In genomic region chr18:49044898-49045297, GRCh38 we compare ENCODE assay signal across 27 cellular contexts.
DNase-seq lines count a peak whose midpoint lies in the region; ATAC-seq, FAIRE-seq and TF ChIP-seq lines count a peak whose summit lies in the region.
"Had no signal": no experiment of that assay in that cellular context is flagged by ENCODE, and none has a peak within 500 bp of the region (broad histone marks: within the 10 kb centered on the region; RNA-seq: fewer than 3 reads in every experiment).

No MANE protein-coding gene starts in this region.

- FAIRE-seq in small intestine (lab: Jason Lieb, UNC): no peak
- FAIRE-seq: A204.1, GM12878 had no signal

- intact Hi-C loops in activated naive CD4-positive, alpha-beta T cell treated with anti-CD3 and anti-CD28 coated beads for 36 hours (cut with micrococcal nuclease): no loop called here

- peaks cover 13% of the 10 kb centered on the region for H3K36me3 Mint-ChIP-seq in T-helper 17 cell (ENCODE audit: low read depth)
- peaks cover 14% of the 10 kb centered on the region for H3K36me3 Mint-ChIP-seq in endodermal cell (ENCODE audit: low read depth)
- H3K36me3 Mint-ChIP-seq in naive thymus-derived CD8-positive, alpha-beta T cell: peaks cover 29 to 52% (median 48%) of the 10 kb centered on the region in 3 donors
- H3K36me3 Mint-ChIP-seq in activated naive CD4-positive, alpha-beta T cell treated with anti-CD3 and anti-CD28 coated beads for 36 hours (ENCODE audit: low read depth): peaks cover 25% of the 10 kb centered on the region

- POLR2A ChIA-PET in naive thymus-derived CD8-positive, alpha-beta T cell (lab: Charles Lee): no interaction called here

- no peak overlapping the region for H3K9ac ChIP-seq in DND-41 (ENCODE audit: low read depth, low read length)
- H3K9ac ChIP-seq in endodermal cell (ENCODE audit: extremely low read depth, low read length, poor library complexity, severe bottlenecking): no peak overlapping the region

- H3K4me1 ChIP-seq in DND-41 (ENCODE audit: insufficient read depth, low read length): peaks cover 17% of the 10 kb centered on the region
- H3K4me1 ChIP-seq in endodermal cell (ENCODE audit: control insufficient read depth, insufficient read depth, low read length): no peaks in the 10 kb centered on the region
- H3K4me1 ChIP-seq in small intestine (ENCODE audit: control insufficient read depth in 2 of 2, insufficient read depth in 1 of 2, low read depth in 1 of 2, low read length in 1 of 2): peaks cover 0 to 1% of the 10 kb centered on the region in 2 donors
- H3K4me1 ChIP-seq: SJCRH30 had no signal

- H3K27me3 Mint-ChIP-seq in T-helper 17 cell (no peaks in the 10 kb centered on the region), endodermal cell (ENCODE audit: insufficient read depth) (no peaks in the 10 kb centered on the region)
- no peaks in the 10 kb centered on the region for H3K27me3 Mint-ChIP-seq in naive thymus-derived CD8-positive, alpha-beta T cell
- H3K27me3 Mint-ChIP-seq in activated naive CD4-positive, alpha-beta T cell treated with anti-CD3 and anti-CD28 coated beads for 36 hours (ENCODE audit: low read depth): no peaks in the 10 kb centered on the region
- H3K27me3 Mint-ChIP-seq: CD4-positive, alpha-beta memory T cell had no signal

- CTCF ChIA-PET in activated naive CD4-positive, alpha-beta T cell treated with anti-CD3 and anti-CD28 coated beads for 36 hours (lab: Charles Lee): no interaction called here

- H3K4me3 Mint-ChIP-seq in T-helper 17 cell: no peak overlapping the region
- H3K4me3 Mint-ChIP-seq in endodermal cell: no peak overlapping the region
- no peak overlapping the region for H3K4me3 Mint-ChIP-seq in naive thymus-derived CD8-positive, alpha-beta T cell
- H3K4me3 Mint-ChIP-seq in activated naive CD4-positive, alpha-beta T cell treated with anti-CD3 and anti-CD28 coated beads for 36 hours: no peak overlapping the region
- H3K4me3 Mint-ChIP-seq: CD4-positive, alpha-beta memory T cell had no signal

- ATAC-seq in DND-41 (ENCODE audit: insufficient read depth, low read depth) (no peak), T-helper 17 cell (no peak)
- ATAC-seq in naive thymus-derived CD8-positive, alpha-beta T cell: no peak
- ATAC-seq: GM12878, HCT116, PC-3, Right ventricle myocardium inferior, SK-N-SH treated with all-trans-retinoic acid at 6 μM for 48 hours had no signal

- H3K27ac ChIP-seq in DND-41 (ENCODE audit: low read length) (peak overlapping the region; percentile 52; the same call in 1 of the 2 replicates), endodermal cell (ENCODE audit: low read depth, low read length) (no peak overlapping the region), small intestine (ENCODE audit: low read depth in 1 of 2, low read length in 1 of 2) (no peak overlapping the region)
- H3K27ac ChIP-seq: SJCRH30 had no signal

- DNase-seq in DND-41 (no peak), T-helper 17 cell (no peak), endodermal cell (peak; percentile 24), small intestine (peak; percentile 35)
- DNase-seq in stimulated activated CD4-positive, alpha-beta T cell treated with anti-CD3 and anti-CD28 coated beads, Interleukin-4, amount 100 ng/mL, for 4 hours: no peak
- DNase-seq in naive thymus-derived CD8-positive, alpha-beta T cell: no peak
- no peak for DNase-seq in activated naive CD4-positive, alpha-beta T cell treated with anti-CD3 and anti-CD28 coated beads for 36 hours
- DNase-seq: C1 segment of cervical spinal cord; CD4-positive, alpha-beta memory T cell; COR-L47; DMS53; EL; GDM1; IMR-90; KG1; NCI-H1092; NCI-H1417 treated with DMSO at 0.1 percent for 48 hours; NCI-H187; NCI-H524; NCI-H774; PC-3; SJCRH30 had no signal

- H3K27ac Mint-ChIP-seq in T-helper 17 cell: peak overlapping the region; percentile 85
- H3K27ac Mint-ChIP-seq in endodermal cell: no peak overlapping the region
- H3K27ac Mint-ChIP-seq in naive thymus-derived CD8-positive, alpha-beta T cell: peak overlapping the region in 3 of 10 donors; percentile 35 to 88 (median 57)
- no peak overlapping the region for H3K27ac Mint-ChIP-seq in activated naive CD4-positive, alpha-beta T cell treated with anti-CD3 and anti-CD28 coated beads for 36 hours

- no peak overlapping the region for H3K4me3 ChIP-seq in DND-41 (ENCODE audit: low read depth in 1 of 2, low read length in 2 of 2)
- H3K4me3 ChIP-seq in endodermal cell (ENCODE audit: low read length): no peak overlapping the region
- no peak overlapping the region for H3K4me3 ChIP-seq in small intestine (ENCODE audit: low read depth in 1 of 2, low read length in 2 of 2)
- H3K4me3 ChIP-seq: GM12878, SJCRH30 had no signal

- no peak overlapping the region for H3K4me2 ChIP-seq in DND-41 (ENCODE audit: insufficient read depth, low read length)

- H3K9me3 ChIP-seq in DND-41 (ENCODE audit: insufficient read depth, low read length, severe bottlenecking) (no peaks in the 10 kb centered on the region), T-helper 17 cell (ENCODE audit: control insufficient read depth, low read length, poor library complexity, severe bottlenecking) (no peaks in the 10 kb centered on the region), endodermal cell (ENCODE audit: control insufficient read depth, low read length) (peaks cover 6% of the 10 kb centered on the region), small intestine (ENCODE audit: control insufficient read depth, low read depth) (no peaks in the 10 kb centered on the region)
- H3K9me3 ChIP-seq: SJCRH30 had no signal

- H3K4me1 Mint-ChIP-seq in T-helper 17 cell (peaks cover 19% of the 10 kb centered on the region), endodermal cell (peaks cover 9% of the 10 kb centered on the region)
- H3K4me1 Mint-ChIP-seq in naive thymus-derived CD8-positive, alpha-beta T cell: peaks cover 4 to 21% (median 16%) of the 10 kb centered on the region in 4 donors
- peaks cover 12% of the 10 kb centered on the region for H3K4me1 Mint-ChIP-seq in activated naive CD4-positive, alpha-beta T cell treated with anti-CD3 and anti-CD28 coated beads for 36 hours (ENCODE audit: low read depth)

- H3K9me3 Mint-ChIP-seq in endodermal cell: peaks cover 2% of the 10 kb centered on the region
- peaks cover 0 to 5% (median 3%) of the 10 kb centered on the region in 9 donors for H3K9me3 Mint-ChIP-seq in naive thymus-derived CD8-positive, alpha-beta T cell
- H3K9me3 Mint-ChIP-seq in activated naive CD4-positive, alpha-beta T cell treated with anti-CD3 and anti-CD28 coated beads for 36 hours: peaks cover 3% of the 10 kb centered on the region

- H3K79me2 ChIP-seq in DND-41 (ENCODE audit: insufficient read depth, low read length): no peaks in the 10 kb centered on the region

- no peak overlapping the region for H2AFZ ChIP-seq in DND-41 (ENCODE audit: low read depth, low read length)

- 97 to 100% methylated on average over 2 to 4 of the region's 5 CpGs for WGBS in endodermal cell (ENCODE audit: insufficient coverage in 1 of 2, insufficient read length in 1 of 2), 2 experiments
- WGBS in small intestine, 3 donors: 37 to 64% (median 59%) methylated on average over 5 of the region's 5 CpGs

- H3K36me3 ChIP-seq in DND-41 (ENCODE audit: insufficient read depth, low read length): peaks cover 36% of the 10 kb centered on the region
- no peaks in the 10 kb centered on the region for H3K36me3 ChIP-seq in endodermal cell (ENCODE audit: control insufficient read depth, insufficient read depth, low read length)
- H3K36me3 ChIP-seq in small intestine (ENCODE audit: control insufficient read depth in 2 of 2, insufficient read depth in 2 of 2, low read length in 2 of 2): peaks cover 0 to 2% of the 10 kb centered on the region in 2 donors
- H3K36me3 ChIP-seq: SJCRH30 had no signal

- H3K27me3 ChIP-seq in DND-41 (ENCODE audit: insufficient read depth, low read length, poor library complexity) (no peaks in the 10 kb centered on the region), endodermal cell (ENCODE audit: control insufficient read depth, insufficient read depth, low read length, poor library complexity, severe bottlenecking) (no peaks in the 10 kb centered on the region), small intestine (ENCODE audit: control insufficient read depth in 2 of 2, insufficient read depth in 2 of 2, low read length in 2 of 2) (no peaks in the 10 kb centered on the region)
- H3K27me3 ChIP-seq: SJCRH30 had no signal

- TF ChIP-seq CTCF in DND-41 (IDR thresholded peaks at IDR 0.05; ENCODE audit: borderline replicate concordance, extremely low read depth, low read length, poor library complexity, severe bottlenecking): no peak
- TF ChIP-seq CTCF in endodermal cell (conservative IDR thresholded peaks at IDR 0.05): no peak

- no peaks in the 10 kb centered on the region for H4K20me1 ChIP-seq in DND-41 (ENCODE audit: insufficient read depth, low read length)

Comparison
In these comparisons a context has a peak if more than half of its experiments do, and no peak if none do; other contexts are left out.
1. DNase-seq: peak in endodermal cell (single experiment) and small intestine (single experiment); none in DND-41 (single experiment), T-helper 17 cell (0 of 3), stimulated activated CD4-positive, alpha-beta T cell treated with anti-CD3 and anti-CD28 coated beads, Interleukin-4, amount 100 ng/mL, for 4 hours (0 of 2), naive thymus-derived CD8-positive, alpha-beta T cell (0 of 10) and activated naive CD4-positive, alpha-beta T cell treated with anti-CD3 and anti-CD28 coated beads for 36 hours (single experiment).